ENCODE assay signal across 1 cellular context in genomic region chr4:184733654-184734524, GRCh38.
TF ChIP-seq lines count a peak whose summit lies in the region.

Gene CENPU (minus strand): TSS chr4:184734096. CDS start chr4:184734062, 34 bp downstream.

TF ChIP-seq in K562, 482 proteins besides CTCF, POLR2A, EP300 and RAD21 (continued from another document and continues in another):
- TF ChIP-seq CLOCK (CRISPR knock-in tag; IDR thresholded peaks at IDR 0.05; ENCODE audit: borderline replicate concordance) (no peak), TAF1 (IDR thresholded peaks at IDR 0.05; ENCODE audit: control insufficient read depth, extremely low read depth, insufficient read depth, low read length, severe bottlenecking) (peak; percentile 95), USF2 (CRISPR knock-in tag; IDR thresholded peaks at IDR 0.05) (peak; percentile 84), ZNF57 (CRISPR knock-in tag; IDR thresholded peaks at IDR 0.05) (no peak), CUX1 (CRISPR knock-in tag; IDR thresholded peaks at IDR 0.05) (no peak), MTA1 (IDR thresholded peaks at IDR 0.05; ENCODE audit: borderline replicate concordance) (peak; percentile 93), HDAC8 (tag; IDR thresholded peaks at IDR 0.05) (no peak), SMAD1 (IDR thresholded peaks at IDR 0.05; ENCODE audit: low read depth, low read length, partially characterized antibody) (peak; percentile 78), NR4A1 (CRISPR knock-in tag; IDR thresholded peaks at IDR 0.05) (no peak), NR4A1 (tag; IDR thresholded peaks at IDR 0.05) (no peak), FOXM1 (IDR thresholded peaks at IDR 0.05; ENCODE audit: low read depth) (peak; percentile 97), FOXM1 (CRISPR knock-in tag; IDR thresholded peaks at IDR 0.05; ENCODE audit: low read depth) (no peak), E2F4 (CRISPR knock-in tag; IDR thresholded peaks at IDR 0.05; ENCODE audit: low read depth) (peak; percentile 93), ZNF644 (tag; IDR thresholded peaks at IDR 0.05; ENCODE audit: low read depth) (0 out of 2 replicates have a peak, but pooled peaks have one; percentile 48), ZBED1 (IDR thresholded peaks at IDR 0.05) (0 out of 2 replicates have a peak, but pooled peaks have one; percentile 39), ZZZ3 (IDR thresholded peaks at IDR 0.05) (peak; percentile 87), MEF2D (tag; conservative IDR thresholded peaks at IDR 0.05; ENCODE audit: low read depth) (no peak), THAP12 (CRISPR knock-in tag; IDR thresholded peaks at IDR 0.05) (peak; percentile 60; the same call in 1 of the 2 replicates), ZNF551 (CRISPR knock-in tag; IDR thresholded peaks at IDR 0.05) (no peak), ESRRB (CRISPR knock-in tag; IDR thresholded peaks at IDR 0.05; ENCODE audit: borderline replicate concordance) (no peak), CBX5 (IDR thresholded peaks at IDR 0.05; ENCODE audit: borderline replicate concordance, low read depth) (peak; percentile 82; the same call in 1 of the 2 replicates), ZSCAN29 (IDR thresholded peaks at IDR 0.05) (peak; percentile 96), MYC (IDR thresholded peaks at IDR 0.05; ENCODE audit: low read depth, low read length) (peak; percentile 98), MYC (CRISPR knock-in tag; IDR thresholded peaks at IDR 0.05; ENCODE audit: borderline replicate concordance, low read depth) (peak; percentile 69; the same call in 1 of the 2 replicates), RHOXF2B (CRISPR knock-in tag; conservative IDR thresholded peaks at IDR 0.05) (no peak), POLR2B (IDR thresholded peaks at IDR 0.05; ENCODE audit: low read depth, partially characterized antibody) (peak; percentile 80), SRSF1 (IDR thresholded peaks at IDR 0.05; ENCODE audit: low read depth, low read length) (no peak), ZBTB2 (IDR thresholded peaks at IDR 0.05) (peak; percentile 95), CCAR2 (IDR thresholded peaks at IDR 0.05; ENCODE audit: low read depth, low read length) (no peak), REST (CRISPR knock-in tag; IDR thresholded peaks at IDR 0.05; ENCODE audit: low read depth) (0 out of 2 replicates have a peak, but pooled peaks have one; percentile 57), ARID3A (IDR thresholded peaks at IDR 0.05; ENCODE audit: borderline replicate concordance, low read depth, low read length) (peak; percentile 91), ZNF354B (CRISPR knock-in tag; IDR thresholded peaks at IDR 0.05) (no peak), RUNX1 (IDR thresholded peaks at IDR 0.05; ENCODE audit: low read depth) (no peak; the same call in 1 of the 2 replicates), KHSRP (IDR thresholded peaks at IDR 0.05) (no peak), ZBTB11 (CRISPR knock-in tag; IDR thresholded peaks at IDR 0.05) (0 out of 6 replicates have a peak, but pooled peaks of 1 of the 3 experiments have one; percentile 48), HDAC1 (IDR thresholded peaks at IDR 0.05) (peak in 1 of 2 experiments; percentile 90; a peak in 2 of 4 replicates)
